Comparison of ENCODE assay signal across 25 cellular contexts in genomic region chr11:5301846-5302245, GRCh38. TPM values are rescaled to one million over a fixed set of nuclear protein-coding genes. Genes with fewer than 3 reads are reported as not detected.
DNase-seq lines count a peak whose midpoint lies in the region; ATAC-seq, FAIRE-seq and TF ChIP-seq lines count a peak whose summit lies in the region.
"Had no signal": no experiment of that assay in that cellular context is flagged by ENCODE, and none has a peak within 500 bp of the region (broad histone marks: within the 10 kb centered on the region; RNA-seq: fewer than 3 reads in every experiment).

A gene with protein sequence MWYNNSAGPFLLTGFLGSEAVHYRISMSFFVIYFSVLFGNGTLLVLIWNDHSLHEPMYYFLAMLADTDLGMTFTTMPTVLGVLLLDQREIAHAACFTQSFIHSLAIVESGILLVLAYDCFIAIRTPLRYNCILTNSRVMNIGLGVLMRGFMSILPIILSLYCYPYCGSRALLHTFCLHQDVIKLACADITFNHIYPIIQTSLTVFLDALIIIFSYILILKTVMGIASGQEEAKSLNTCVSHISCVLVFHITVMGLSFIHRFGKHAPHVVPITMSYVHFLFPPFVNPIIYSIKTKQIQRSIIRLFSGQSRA (minus strand): TSS chr11:5301946. CDS start chr11:5301946, 0 bp downstream.

- H2AK9ac ChIP-seq in IMR-90 (replicated peaks; ENCODE audit: low read depth, low read length, poor library complexity) = no peak within 1 kb of the TSS

- no peaks in the 10 kb centered on the region for H3K27me3 Mint-ChIP-seq in endothelial cell (ENCODE audit: unreplicated experiment)

- H2AFZ ChIP-seq in HCT116 (ENCODE audit: low read depth, low read length, poor library complexity, severe bottlenecking) (no peak within 1 kb of the TSS), IMR-90 (replicated peaks; ENCODE audit: low read length, poor library complexity) (peak within 1 kb of the TSS; percentile 40), K562 (ENCODE audit: low read depth, low read length) (no peak within 1 kb of the TSS), trophoblast cell (ENCODE audit: insufficient read depth, low read length, poor library complexity) (no peak within 1 kb of the TSS)

- POLR2A ChIA-PET in HCT116 (lab: Charles Lee) = no interaction called here
- POLR2A ChIA-PET in IMR-90 (lab: Charles Lee; ENCODE audit: unreplicated experiment) = no interaction called here
- POLR2A ChIA-PET in K562 (lab: Yijun Ruan, JAX) = interaction anchor here (0.9 kb wide), 1 partner anchor 11 kb away, joined by 3 read pairs; no protein-coding TSS in a partner anchor

- peak within 1 kb of the TSS; percentile 65; the same call in 1 of the 2 replicates for H4K5ac ChIP-seq in IMR-90 (ENCODE audit: low read depth, low read length)

- RAD21 ChIA-PET in HCT116 (lab: Charles Lee; ENCODE audit: low non-redundant PET in 1 of 2, low total read pairs in 2 of 2, uncharacterized antibody in 2 of 2, unreplicated experiment in 2 of 2) = no interaction called here

- H3K9me3 ChIP-seq in HCT116 (ENCODE audit: control insufficient read depth in 1 of 2, insufficient read depth in 1 of 2, low read depth in 1 of 2, low read length in 2 of 2) = no peaks in the 10 kb centered on the region
- H3K9me3 ChIP-seq in IMR-90 (ENCODE audit: control insufficient read depth, insufficient read depth, low read length) = no peaks in the 10 kb centered on the region
- no peaks in the 10 kb centered on the region for H3K9me3 ChIP-seq in K562 (replicated peaks; ENCODE audit: control insufficient read depth, insufficient read depth, low read depth, low read length)
- peaks cover 2% of the 10 kb centered on the region for H3K9me3 ChIP-seq in trophoblast cell (ENCODE audit: insufficient read depth, low read depth, low read length)
- H3K9me3 ChIP-seq: A549; BLaER1 treated with 17β-estradiol and CSF1 and Interleukin-3, amounts not matched to agents 10 nM and 100 nM; Caco-2 had no signal

- no peak within 1 kb of the TSS for H3K56ac ChIP-seq in IMR-90 (ENCODE audit: extremely low read depth, insufficient read depth, low read length)

- intact Hi-C loops in HCT116 (cut with micrococcal nuclease) (no loop called here), IMR-90 (cut with micrococcal nuclease) (no loop called here), K562 (cut with micrococcal nuclease) (no loop called here)

- no peaks in the 10 kb centered on the region for H3K36me3 Mint-ChIP-seq in endothelial cell (ENCODE audit: low read depth, unreplicated experiment)
- H3K36me3 Mint-ChIP-seq: CD8-positive, alpha-beta T cell had no signal

- peak within 1 kb of the TSS; percentile 62 for H2BK20ac ChIP-seq in IMR-90 (ENCODE audit: low read depth, low read length)

- H4K91ac ChIP-seq in IMR-90 (ENCODE audit: insufficient read depth, low read depth, low read length) = peak within 1 kb of the TSS; percentile 72
- no peak within 1 kb of the TSS for H4K91ac ChIP-seq in trophoblast cell (ENCODE audit: low read depth, low read length)

- H3K4me1 ChIP-seq in HCT116 (ENCODE audit: control insufficient read depth in 1 of 2, insufficient read depth in 2 of 2, low read length in 2 of 2) (no peaks in the 10 kb centered on the region), IMR-90 (ENCODE audit: control insufficient read depth, insufficient read depth, low read length) (peaks cover 9% of the 10 kb centered on the region; the same call in 1 of the 2 replicates), K562 (replicated peaks in 1 of 2; ENCODE audit: control insufficient read depth in 2 of 2, insufficient read depth in 2 of 2, low read length in 2 of 2) (peaks cover 7 to 19% of the 10 kb centered on the region in 2 experiments; a peak in 3 of 5 replicates), trophoblast cell (ENCODE audit: control insufficient read depth in 1 of 2, insufficient read depth in 2 of 2, low read length in 2 of 2) (no peaks in the 10 kb centered on the region)
- H3K4me1 ChIP-seq: A549; BLaER1 treated with 17β-estradiol and CSF1 and Interleukin-3, amounts not matched to agents 10 nM and 100 nM; Caco-2 had no signal

- no peaks in the 10 kb centered on the region for H4K20me1 ChIP-seq in HCT116 (ENCODE audit: insufficient read depth)
- H4K20me1 ChIP-seq in IMR-90 (ENCODE audit: insufficient read depth, low read length) = no peaks in the 10 kb centered on the region
- H4K20me1 ChIP-seq in K562 (replicated peaks; ENCODE audit: control insufficient read depth, insufficient read depth, low read length) = no peaks in the 10 kb centered on the region
- H4K20me1 ChIP-seq: BLaER1 treated with 17β-estradiol and CSF1 and Interleukin-3, amounts not matched to agents 10 nM and 100 nM had no signal

- peaks cover 7 to 23% of the 10 kb centered on the region in 2 experiments; a peak in 2 of 4 replicates for H3K36me3 ChIP-seq in HCT116 (ENCODE audit: control insufficient read depth in 1 of 2, insufficient read depth in 2 of 2, low read length in 2 of 2)
- no peaks in the 10 kb centered on the region for H3K36me3 ChIP-seq in IMR-90 (ENCODE audit: control insufficient read depth, insufficient read depth, low read length)
- peaks cover 73% of the 10 kb centered on the region for H3K36me3 ChIP-seq in K562 (ENCODE audit: control insufficient read depth, insufficient read depth, low read length)
- H3K36me3 ChIP-seq in trophoblast cell (ENCODE audit: control insufficient read depth in 1 of 2, insufficient read depth in 2 of 2, low read length in 2 of 2) = no peaks in the 10 kb centered on the region
- H3K36me3 ChIP-seq: BLaER1 treated with 17β-estradiol and CSF1 and Interleukin-3, amounts not matched to agents 10 nM and 100 nM had no signal

- H4K12ac ChIP-seq in trophoblast cell (ENCODE audit: low read depth, low read length) = no peak within 1 kb of the TSS

- H3K4me3 ChIP-seq in HCT116 (replicated peaks in 1 of 2; ENCODE audit: low read depth in 1 of 2, low read length in 2 of 2) = no peak within 1 kb of the TSS
- no peak within 1 kb of the TSS for H3K4me3 ChIP-seq in IMR-90 (ENCODE audit: insufficient read depth, low read depth, low read length)
- H3K4me3 ChIP-seq in K562 = no peak within 1 kb of the TSS
- H3K4me3 ChIP-seq in trophoblast cell (ENCODE audit: low read depth, low read length) = no peak within 1 kb of the TSS
- H3K4me3 ChIP-seq: A549; BLaER1 treated with 17β-estradiol and CSF1 and Interleukin-3, amounts not matched to agents 10 nM and 100 nM had no signal

- H3K27ac ChIP-seq in HCT116 (ENCODE audit: low read depth, low read length) = no peak within 1 kb of the TSS
- no peak within 1 kb of the TSS for H3K27ac ChIP-seq in IMR-90 (ENCODE audit: insufficient read depth, low read length)
- no peak within 1 kb of the TSS for H3K27ac ChIP-seq in K562 (ENCODE audit: extremely low read depth, low read depth, low read length)
- no peak within 1 kb of the TSS for H3K27ac ChIP-seq in trophoblast cell (ENCODE audit: low read depth, low read length)
- H3K27ac ChIP-seq: A549; BLaER1 treated with 17β-estradiol and CSF1 and Interleukin-3, amounts not matched to agents 10 nM and 100 nM; C4-2B had no signal

- H2BK5ac ChIP-seq in IMR-90 (ENCODE audit: low read depth, low read length, poor library complexity, severe bottlenecking) (peak within 1 kb of the TSS; percentile 88), trophoblast cell (ENCODE audit: low read depth, low read length, poor library complexity) (no peak within 1 kb of the TSS)

- H3K4ac ChIP-seq in IMR-90 (ENCODE audit: low read depth, low read length) (peak within 1 kb of the TSS; percentile 11), trophoblast cell (ENCODE audit: low read depth, low read length) (no peak within 1 kb of the TSS)

- no peaks in the 10 kb centered on the region for H3K9me2 ChIP-seq in HCT116 (ENCODE audit: insufficient read depth)

- dilution Hi-C loops in IMR-90 (cut with HindIII; ENCODE audit: low sequenced_read_pairs, unreplicated experiment) = no loop called here

- H4K8ac ChIP-seq in IMR-90 (ENCODE audit: low read depth in 2 of 2, low read length in 2 of 2) (peak within 1 kb of the TSS in 1 of 2 experiments; percentile 77; a peak in 3 of 4 replicates), trophoblast cell (ENCODE audit: low read depth, low read length) (no peak within 1 kb of the TSS)

- H2BK120ac ChIP-seq in IMR-90 (ENCODE audit: low read depth, low read length) = peak within 1 kb of the TSS; percentile 48
- no peak within 1 kb of the TSS for H2BK120ac ChIP-seq in trophoblast cell (ENCODE audit: insufficient read depth, low read length, poor library complexity)

- DNase-seq in HCT116 (ENCODE audit: low read depth, low spot score) = no peak
- DNase-seq in IMR-90 = no peak
- no peak for DNase-seq in K562 (ENCODE audit: extremely low read depth in 1 of 4, low spot score in 3 of 4)
- no peak for DNase-seq in trophoblast cell
- DNase-seq in endothelial cell (ENCODE audit: low spot score) = no peak
- no peak for DNase-seq in NCI-H1105 (lab: John Stamatoyannopoulos, UW)
- no peak for DNase-seq in stimulated activated naive CD8-positive, alpha-beta T cell treated with anti-CD3 and anti-CD28 coated beads, Interleukin-15, Interleukin-2, amounts not matched to agents 100 U/mL and 50 U/mL, for 24 hours
- DNase-seq: 8988T; AML-193; Caco-2; Calu3; CD4-positive, alpha-beta T cell; CD8-positive, alpha-beta T cell; DMS79 treated with DMSO at 0.1 percent for 48 hours; GF-D8 had no signal

- H3K79me2 ChIP-seq in HCT116 (ENCODE audit: insufficient read depth, low read length) (no peaks in the 10 kb centered on the region), K562 (ENCODE audit: control insufficient read depth, insufficient read depth, low read length) (peaks cover 26% of the 10 kb centered on the region; the same call in 2 of the 3 replicates), trophoblast cell (ENCODE audit: control insufficient read depth, insufficient read depth, low read length, poor library complexity) (no peaks in the 10 kb centered on the region)

- H3K79me1 ChIP-seq in IMR-90 (ENCODE audit: low read depth in 1 of 2, low read length in 2 of 2) (no peaks in the 10 kb centered on the region), trophoblast cell (ENCODE audit: low read length) (no peaks in the 10 kb centered on the region)

- in situ Hi-C loops in IMR-90 (cut with MboI; ENCODE audit: low sequenced_read_pairs) (no loop called here), K562 (cut with MboI) (loop anchor here (5.0 kb wide), 2 partner anchors 100 to 145 kb away; partner anchors contain the start of genes OR51I2 and OR51V1)

- H3K27ac Mint-ChIP-seq in endothelial cell (ENCODE audit: unreplicated experiment) = no peak within 1 kb of the TSS
- H3K27ac Mint-ChIP-seq: B cell; CD4-positive, alpha-beta T cell; CD8-positive, alpha-beta T cell had no signal

- H3K27me3 ChIP-seq in HCT116 (ENCODE audit: insufficient read depth, low read length) = no peaks in the 10 kb centered on the region
- no peaks in the 10 kb centered on the region for H3K27me3 ChIP-seq in IMR-90 (ENCODE audit: control insufficient read depth, insufficient read depth, low read length)
- H3K27me3 ChIP-seq in K562 (ENCODE audit: control insufficient read depth in 2 of 2, insufficient read depth in 2 of 2, low read length in 2 of 2) = no peaks in the 10 kb centered on the region
- H3K27me3 ChIP-seq in trophoblast cell (ENCODE audit: insufficient read depth, low read length) = no peaks in the 10 kb centered on the region
- H3K27me3 ChIP-seq: BLaER1 treated with 17β-estradiol and CSF1 and Interleukin-3, amounts not matched to agents 10 nM and 100 nM had no signal

- H3K4me3 Mint-ChIP-seq in endothelial cell (ENCODE audit: unreplicated experiment) = no peak within 1 kb of the TSS
- H3K4me3 Mint-ChIP-seq: B cell; CD4-positive, alpha-beta T cell; CD8-positive, alpha-beta T cell had no signal

- no peak for FAIRE-seq in K562 (lab: Jason Lieb, UNC)
- FAIRE-seq: A549, D721Med, G401.6, GM12891, GM19239 had no signal

- BruUV-seq in HCT116 (replicated peaks; lab: Mats Ljungman, UMichigan) (no TSS peak), IMR-90 (replicated peaks; lab: Mats Ljungman, UMichigan) (no TSS peak), K562 (replicated peaks; lab: Mats Ljungman, UMichigan) (no TSS peak)

- H3K4me2 ChIP-seq in HCT116 (ENCODE audit: low read length) = no peak within 1 kb of the TSS
- no peak within 1 kb of the TSS for H3K4me2 ChIP-seq in IMR-90 (ENCODE audit: low read depth, low read length)
- H3K4me2 ChIP-seq in K562 (ENCODE audit: insufficient read depth, low read length) = no peak within 1 kb of the TSS
- no peak within 1 kb of the TSS for H3K4me2 ChIP-seq in trophoblast cell (ENCODE audit: low read length)
- H3K4me2 ChIP-seq: A549; BLaER1 treated with 17β-estradiol and CSF1 and Interleukin-3, amounts not matched to agents 10 nM and 100 nM had no signal

- H3K9me1 ChIP-seq in IMR-90 (ENCODE audit: insufficient read depth, low read length) (no peaks in the 10 kb centered on the region; the same call in 1 of the 2 replicates), K562 (ENCODE audit: control insufficient read depth, insufficient read depth, low read length) (no peaks in the 10 kb centered on the region)

- peak within 1 kb of the TSS; percentile 58; the same call in 1 of the 2 replicates for H3K14ac ChIP-seq in IMR-90 (replicated peaks; ENCODE audit: low read depth, low read length)
- no peak within 1 kb of the TSS for H3K14ac ChIP-seq in trophoblast cell (ENCODE audit: low read length)

- TF ChIP-seq POLR2A in HCT116 (IDR thresholded peaks at IDR 0.05; ENCODE audit: borderline replicate concordance, extremely low read depth, insufficient read depth, insufficient read length) (no peak), IMR-90 (IDR thresholded peaks at IDR 0.05; ENCODE audit: low read depth, low read length) (no peak), K562 (conservative IDR thresholded peaks at IDR 0.05) (no peak)

- no peak within 1 kb of the TSS for H3K23ac ChIP-seq in IMR-90 (ENCODE audit: low read depth, low read length)
- peak within 1 kb of the TSS; percentile 86 for H3K23ac ChIP-seq in trophoblast cell (ENCODE audit: low read length)

- TF ChIP-seq RAD21 in HCT116 (IDR thresholded peaks at IDR 0.05; ENCODE audit: low read depth) (no peak), IMR-90 (IDR thresholded peaks at IDR 0.05; ENCODE audit: low read length) (no peak), K562 (CRISPR knock-in tag; conservative IDR thresholded peaks at IDR 0.05 in 1 of 2, IDR thresholded peaks at IDR 0.05 in 1 of 2) (no peak)

- no peaks in the 10 kb centered on the region for H3K4me1 Mint-ChIP-seq in endothelial cell (ENCODE audit: unreplicated experiment)
- H3K4me1 Mint-ChIP-seq: B cell had no signal

- CTCF ChIA-PET in HCT116 (lab: Charles Lee) = no interaction called here
- CTCF ChIA-PET in IMR-90 (lab: Yijun Ruan, JAX) = no interaction called here
- CTCF ChIA-PET in K562 (lab: Yijun Ruan, JAX; ENCODE audit: low intra/inter-chr PET ratio) = no interaction called here

- ATAC-seq in HCT116 (no peak), IMR-90 (ENCODE audit: low read depth) (no peak), K562 (no peak), HG03457 (IDR thresholded peaks at IDR 0.05; ENCODE audit: unreplicated experiment) (no peak)
- no peak for ATAC-seq in stimulated activated naive CD8-positive, alpha-beta T cell treated with anti-CD3 and anti-CD28 coated beads, Interleukin-15, Interleukin-2, amounts not matched to agents 100 U/mL and 50 U/mL, for 24 hours
- ATAC-seq: A549; CD8-positive, alpha-beta T cell had no signal

- TF ChIP-seq CTCF in HCT116 (IDR thresholded peaks at IDR 0.05 in 2 of 3, conservative IDR thresholded peaks at IDR 0.05 in 1 of 3; ENCODE audit: borderline replicate concordance in 1 of 3, insufficient read depth in 1 of 3, low read depth in 2 of 3, low read length in 2 of 3) (no peak), IMR-90 (conservative IDR thresholded peaks at IDR 0.05; ENCODE audit: low read depth, low read length) (no peak), K562 (IDR thresholded peaks at IDR 0.05 in 2 of 3, conservative IDR thresholded peaks at IDR 0.05 in 1 of 3; ENCODE audit: insufficient read depth in 2 of 3, low read depth in 1 of 3, low read length in 3 of 3) (no peak), endothelial cell (IDR thresholded peaks at IDR 0.05; ENCODE audit: unreplicated experiment) (no peak)

- no CpG with 5 or more reads among the region's 2 CpGs for WGBS in IMR-90 (ENCODE audit: extremely low coverage in 2 of 2, insufficient read length in 1 of 2), 2 experiments
- WGBS in K562 (ENCODE audit: insufficient coverage, low coverage, missing lambda C conversion rate) = 100% methylated on average over 2 of the region's 2 CpGs
- no CpG with 5 or more reads among the region's 2 CpGs for WGBS in trophoblast cell (ENCODE audit: extremely low coverage, insufficient coverage, insufficient read length)

- H3K18ac ChIP-seq in IMR-90 (ENCODE audit: low read depth, low read length) (peak within 1 kb of the TSS; percentile 95; the same call in 1 of the 2 replicates), trophoblast cell (ENCODE audit: low read length) (no peak within 1 kb of the TSS)

- H2BK15ac ChIP-seq in IMR-90 (ENCODE audit: low read depth, low read length) = peak within 1 kb of the TSS; percentile 88; the same call in 2 of the 3 replicates

- H2BK12ac ChIP-seq in trophoblast cell (ENCODE audit: low read length) = no peak within 1 kb of the TSS

- H3K9ac ChIP-seq in HCT116 (ENCODE audit: low read length) (no peak within 1 kb of the TSS), IMR-90 (ENCODE audit: low read depth, low read length) (no peak within 1 kb of the TSS), K562 (ENCODE audit: insufficient read depth in 1 of 2, low read depth in 2 of 2, low read length in 2 of 2) (no peak within 1 kb of the TSS), trophoblast cell (ENCODE audit: low read length) (peak within 1 kb of the TSS; percentile 33)
- H3K9ac ChIP-seq: BLaER1 treated with 17β-estradiol and CSF1 and Interleukin-3, amounts not matched to agents 10 nM and 100 nM had no signal

- H2AK5ac ChIP-seq in IMR-90 (ENCODE audit: low read depth, low read length) (peak within 1 kb of the TSS; percentile 89), trophoblast cell (ENCODE audit: low read length) (no peak within 1 kb of the TSS)

- no peak for TF ChIP-seq EP300 in K562 (IDR thresholded peaks at IDR 0.05; ENCODE audit: low read length)

- H3K9me3 Mint-ChIP-seq in endothelial cell (ENCODE audit: unreplicated experiment) = no peaks in the 10 kb centered on the region
- H3K9me3 Mint-ChIP-seq: CD4-positive, alpha-beta T cell; CD8-positive, alpha-beta T cell had no signal

RNA-seq across cellular contexts. Expression of the gene that starts here (rescaled TPM):
- total RNA-seq in HCT116 (2021; ENCODE audit: unreplicated experiment) = 43.7 TPM
- 19.8 and 28.4 TPM in 2 replicates for polyA plus RNA-seq in HCT116 (2012)
- total RNA-seq in IMR-90 (2012; rRNA removed) = not detected in 2 replicates
- 0.11 TPM in 1 of 2 replicates, not detected in the other for polyA plus RNA-seq in IMR-90 (2012; rRNA removed)
- 0.16 TPM in 1 of 2 replicates, not detected in the other for polyA plus RNA-seq in IMR-90 (2012; cell fraction: cytosol; rRNA removed)
- 0.09 TPM in 1 of 2 replicates, not detected in the other for polyA plus RNA-seq in IMR-90 (2012; cell fraction: nucleus; rRNA removed; ENCODE audit: low replicate concordance)
- 113 and 179 TPM in 2 replicates for total RNA-seq in K562 (2011; cell fraction: chromatin; rRNA removed; ENCODE audit: low replicate concordance)
- 66.9 and 97.2 TPM in 2 replicates for total RNA-seq in K562 (2011; cell fraction: nucleolus; rRNA removed)
- 183 and 330 TPM in 2 replicates for total RNA-seq in K562 (2011; cell fraction: nucleoplasm; rRNA removed)
- 20.5 and 22.1 TPM in 2 replicates for total RNA-seq in K562 (2014; rRNA removed)
- total RNA-seq in K562 (2014; rRNA removed; fragmentation: Illumina TruSeq; extraction: Trizol) = 48.3 and 56.4 TPM in 2 replicates
- total RNA-seq in K562 (2015; rRNA removed; fragmentation: Illumina TruSeq; extraction: Trizol) = 39.9 and 42.2 TPM in 2 replicates
- 43.8 and 48.2 TPM in 2 replicates for total RNA-seq in K562 (2021)
- polyA plus RNA-seq in K562 (2011; rRNA removed) = 64.6 and 65.5 TPM in 2 replicates
- 74.4 and 99.5 TPM in 2 replicates for polyA plus RNA-seq in K562 (2011; cell fraction: cytosol; rRNA removed)
- 99.6 and 172 TPM in 2 replicates for polyA plus RNA-seq in K562 (2011; cell fraction: nucleus; rRNA removed)
- 23.1 and 52.0 TPM in 2 replicates for polyA plus RNA-seq in K562 (2012)
- polyA plus RNA-seq in K562 (2014; fragmentation: Illumina TruSeq; extraction: Trizol) = 53.2 and 55.8 TPM in 2 replicates
- polyA plus RNA-seq in K562 (2014; fragmentation: Nextera tagmentation; extraction: Ambion mirVana) = 10 to 100 TPM; 17.1 to 23.8 TPM
- 22.8 and 32.9 TPM in 2 replicates for polyA plus RNA-seq in K562 (2014; rRNA removed)
- 157 and 184 TPM in 2 replicates for polyA minus RNA-seq in K562 (2011; rRNA and poly(A)+ RNA removed)
- 31.9 and 56.7 TPM in 2 replicates for polyA minus RNA-seq in K562 (2011; cell fraction: cytosol; rRNA and poly(A)+ RNA removed)
- polyA minus RNA-seq in K562 (2011; cell fraction: nucleus; rRNA and poly(A)+ RNA removed) = 102 and 129 TPM in 2 replicates
- not detected in 2 replicates for polyA plus RNA-seq in trophoblast cell (2013)
- 0.49 TPM for total RNA-seq in endothelial cell (ENCODE audit: unreplicated experiment)
- total RNA-seq: B cell; Caco-2; Calu3; CD4-positive, alpha-beta T cell; CD8-positive, alpha-beta T cell had no signal
- polyA plus RNA-seq: A549, BJ had no signal

Comparison
In these comparisons a context has a peak if more than half of its experiments do, and no peak if none do; other contexts are left out.
1. RNA of the gene that starts here (total RNA-seq): 20.5 to 330 TPM in K562 and 43.7 TPM in HCT116 (single experiment); 0.49 TPM in endothelial cell (single experiment) and not detected in IMR-90; every median in the first group is over 10 times any median in the second.
2. RNA of the gene that starts here (polyA plus RNA-seq): 17.1 to 172 TPM in K562; 0.09 to 0.16 TPM in IMR-90; every median in the first group is over 10 times any median in the second.